In the genomic region with DNA sequence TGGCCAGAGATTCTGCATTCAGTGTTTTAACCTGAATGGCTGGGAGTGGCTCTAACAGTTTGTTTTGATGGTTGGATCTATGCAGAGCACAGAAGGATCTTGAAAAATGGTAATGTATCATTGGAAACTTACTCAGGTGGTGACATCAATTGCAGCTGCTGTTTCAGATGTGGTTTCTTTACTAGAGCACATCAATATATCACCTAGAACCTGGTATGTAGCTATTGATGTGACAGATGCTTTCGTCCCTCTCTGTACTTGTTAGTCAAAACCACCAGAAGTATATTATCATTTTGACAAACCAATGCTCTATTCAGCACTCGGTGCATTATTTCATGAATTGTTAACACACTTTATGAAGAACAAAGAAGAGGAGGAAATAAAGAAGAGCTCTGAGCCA, we compare ENCODE assay signal across 23 cellular contexts. TPM values are rescaled to one million over a fixed set of nuclear protein-coding genes. Genes with fewer than 3 reads are reported as not detected.
DNase-seq lines count a peak whose midpoint lies in the region; ATAC-seq lines count a peak whose summit lies in the region.
"Had no signal": no experiment of that assay in that cellular context is flagged by ENCODE, and none has a peak within 500 bp of the region (broad histone marks: within the 10 kb centered on the region; RNA-seq: fewer than 3 reads in every experiment).

No MANE protein-coding gene starts in this region.

- H3K4me1 Mint-ChIP-seq in activated CD4-positive, alpha-beta T cell treated with anti-CD3 and anti-CD28 coated beads for 36 hours = peaks cover 17% of the 10 kb centered on the region
- peaks cover 19% of the 10 kb centered on the region for H3K4me1 Mint-ChIP-seq in activated naive CD8-positive, alpha-beta T cell treated with anti-CD3 and anti-CD28 coated beads for 36 hours
- H3K4me1 Mint-ChIP-seq: CD14-positive monocyte, memory B cell had no signal

- peak; percentile 98 for ATAC-seq in activated CD4-positive, alpha-beta T cell treated with anti-CD3 and anti-CD28 coated beads for 36 hours
- peak; percentile 85 for ATAC-seq in stimulated activated naive CD8-positive, alpha-beta T cell treated with anti-CD3 and anti-CD28 coated beads, Interleukin-15, Interleukin-2, amounts not matched to agents 100 U/mL and 50 U/mL, for 24 hours
- ATAC-seq in HG02763 (IDR thresholded peaks at IDR 0.05; ENCODE audit: unreplicated experiment) = no peak
- ATAC-seq: left colon had no signal

- intact Hi-C loops in activated CD4-positive, alpha-beta T cell treated with anti-CD3 and anti-CD28 coated beads for 36 hours (cut with DNase I, micrococcal nuclease) = loop anchor here in 1 of 2 experiments (2.0 kb wide), 1 partner anchor 26 kb away; a partner anchor contains a TSS

- CTCF ChIA-PET in activated CD4-positive, alpha-beta T cell treated with anti-CD3 and anti-CD28 coated beads for 36 hours (lab: Charles Lee) = interaction anchor here (0.6 to 1.2 kb wide), 6 partner anchors 10 to 420 kb away, joined by 3 to 6 read pairs (median 4); no protein-coding TSS in a partner anchor

- H3K36me3 Mint-ChIP-seq in activated CD4-positive, alpha-beta T cell treated with anti-CD3 and anti-CD28 coated beads for 36 hours (ENCODE audit: low read depth) = no peaks in the 10 kb centered on the region
- H3K36me3 Mint-ChIP-seq in activated naive CD8-positive, alpha-beta T cell treated with anti-CD3 and anti-CD28 coated beads for 36 hours = no peaks in the 10 kb centered on the region
- H3K36me3 Mint-ChIP-seq: CD14-positive monocyte, memory B cell had no signal

- peak; percentile 36 for DNase-seq in activated CD4-positive, alpha-beta T cell treated with anti-CD3 and anti-CD28 coated beads for 36 hours
- DNase-seq in activated CD4-positive, alpha-beta T cell treated with anti-CD3 and anti-CD28 coated beads, Interleukin-2, amount 50 U/mL, for 1 hour = no peak
- DNase-seq in stimulated activated CD4-positive, alpha-beta T cell treated with anti-CD3 and anti-CD28 coated beads, Interleukin-4, amount 100 ng/mL, for 24 hours = peak; percentile 4
- DNase-seq in stimulated activated CD4-positive, alpha-beta T cell treated with anti-CD3 and anti-CD28 coated beads, Interleukin-2, amount 100 ng/mL, for 24 hours = no peak
- no peak for DNase-seq in activated naive CD8-positive, alpha-beta T cell treated with anti-CD3 and anti-CD28 coated beads for 36 hours
- no peak for DNase-seq in stimulated activated naive CD8-positive, alpha-beta T cell treated with anti-CD3 and anti-CD28 coated beads, Interleukin-15, Interleukin-2, amounts not matched to agents 100 U/mL and 50 U/mL, for 24 hours
- no peak for DNase-seq in NCI-H526 treated with DMSO at 0.1 percent for 48 hours (lab: John Stamatoyannopoulos, UW)
- DNase-seq: 8988T, cerebellar nuclear complex, dorsolateral prefrontal cortex, hippocampal formation, left colon, MM.1S, NCI-H2029 treated with DMSO at 0.1 percent for 48 hours, NCI-H226, NCI-H748 treated with DMSO at 0.1 percent for 48 hours, sigmoid colon, transverse colon had no signal

- H3K9me3 Mint-ChIP-seq in activated CD4-positive, alpha-beta T cell treated with anti-CD3 and anti-CD28 coated beads for 36 hours (ENCODE audit: low read depth) = peaks cover 1% of the 10 kb centered on the region
- H3K9me3 Mint-ChIP-seq in activated naive CD8-positive, alpha-beta T cell treated with anti-CD3 and anti-CD28 coated beads for 36 hours = no peaks in the 10 kb centered on the region
- H3K9me3 Mint-ChIP-seq: memory B cell had no signal

- H3K4me3 Mint-ChIP-seq in activated CD4-positive, alpha-beta T cell treated with anti-CD3 and anti-CD28 coated beads for 36 hours = no peak overlapping the region
- no peak overlapping the region for H3K4me3 Mint-ChIP-seq in activated naive CD8-positive, alpha-beta T cell treated with anti-CD3 and anti-CD28 coated beads for 36 hours
- H3K4me3 Mint-ChIP-seq: CD14-positive monocyte, memory B cell had no signal

- peak overlapping the region; percentile 55 for H3K27ac Mint-ChIP-seq in activated CD4-positive, alpha-beta T cell treated with anti-CD3 and anti-CD28 coated beads for 36 hours
- H3K27ac Mint-ChIP-seq in activated naive CD8-positive, alpha-beta T cell treated with anti-CD3 and anti-CD28 coated beads for 36 hours = peak overlapping the region; percentile 55
- H3K27ac Mint-ChIP-seq: memory B cell had no signal

- H3K27me3 Mint-ChIP-seq in activated CD4-positive, alpha-beta T cell treated with anti-CD3 and anti-CD28 coated beads for 36 hours = no peaks in the 10 kb centered on the region
- H3K27me3 Mint-ChIP-seq in activated naive CD8-positive, alpha-beta T cell treated with anti-CD3 and anti-CD28 coated beads for 36 hours = no peaks in the 10 kb centered on the region

- POLR2A ChIA-PET in activated CD4-positive, alpha-beta T cell treated with anti-CD3 and anti-CD28 coated beads for 36 hours (lab: Charles Lee) = interaction anchor here (0.6 kb wide), 1 partner anchor 15 kb away, joined by 5 read pairs; no protein-coding TSS in a partner anchor

RNA-seq across cellular contexts. Expression of a gene that starts 26.6 kb away (rescaled TPM):
- total RNA-seq in activated CD4-positive, alpha-beta T cell treated with anti-CD3 and anti-CD28 coated beads for 36 hours = not detected
- total RNA-seq in activated naive CD8-positive, alpha-beta T cell treated with anti-CD3 and anti-CD28 coated beads for 36 hours = not detected
- total RNA-seq: RPMI7951; T-helper 2 cell treated with Interferon-gamma antibody and Interleukin-4, amounts not matched to agents 100 ng/mL and 5 ng/mL, for 36 hours had no signal

Comparison
In these comparisons a context has a peak if more than half of its experiments do, and no peak if none do; other contexts are left out.
1. DNase-seq: peak in activated CD4-positive, alpha-beta T cell treated with anti-CD3 and anti-CD28 coated beads for 36 hours (single experiment) and stimulated activated CD4-positive, alpha-beta T cell treated with anti-CD3 and anti-CD28 coated beads, Interleukin-4, amount 100 ng/mL, for 24 hours (single experiment); none in activated CD4-positive, alpha-beta T cell treated with anti-CD3 and anti-CD28 coated beads, Interleukin-2, amount 50 U/mL, for 1 hour (single experiment), stimulated activated CD4-positive, alpha-beta T cell treated with anti-CD3 and anti-CD28 coated beads, Interleukin-2, amount 100 ng/mL, for 24 hours (0 of 2), activated naive CD8-positive, alpha-beta T cell treated with anti-CD3 and anti-CD28 coated beads for 36 hours (single experiment), stimulated activated naive CD8-positive, alpha-beta T cell treated with anti-CD3 and anti-CD28 coated beads, Interleukin-15, Interleukin-2, amounts not matched to agents 100 U/mL and 50 U/mL, for 24 hours (single experiment) and NCI-H526 treated with DMSO at 0.1 percent for 48 hours (single experiment).